In the genomic region with DNA sequence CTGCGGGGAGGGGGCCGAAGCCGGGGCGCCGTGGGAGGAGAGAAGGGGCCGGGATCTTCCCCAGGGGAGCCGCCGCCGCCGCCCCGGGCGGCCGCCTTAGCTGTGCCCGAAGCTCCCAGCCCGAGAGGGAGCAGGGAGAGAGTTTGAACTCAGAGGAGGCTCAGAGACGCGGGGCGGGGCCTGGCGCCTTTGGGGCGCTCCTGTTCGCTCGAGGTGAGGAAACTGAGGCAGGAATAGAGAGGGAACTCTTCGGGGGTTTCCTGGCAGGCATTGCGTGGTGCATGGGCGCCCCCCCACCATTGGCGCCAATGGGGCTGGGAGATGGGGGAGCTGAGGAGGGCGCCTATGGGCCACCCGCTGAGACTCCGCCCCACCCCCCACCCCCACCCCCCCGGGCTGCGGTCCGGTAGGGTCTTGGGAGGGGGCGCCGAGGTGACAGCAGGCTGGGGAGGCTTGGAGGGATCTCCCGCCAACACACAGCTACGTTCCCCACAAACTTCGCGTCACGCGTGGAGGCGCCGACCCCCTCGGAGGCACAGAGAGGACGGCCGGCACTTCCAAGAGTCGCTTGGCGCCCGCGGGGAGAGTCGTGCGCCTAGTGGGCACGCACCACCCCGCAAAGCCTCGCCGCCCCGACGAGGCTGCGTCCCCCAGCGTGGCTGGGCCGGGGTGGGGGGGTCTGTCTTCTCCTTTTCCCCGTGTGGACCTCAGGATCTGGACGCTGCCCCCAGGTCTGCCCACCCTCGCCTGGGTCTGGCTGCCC, we compare ENCODE assay signal across 8 cellular contexts. TPM values are rescaled to one million over a fixed set of nuclear protein-coding genes. Genes with fewer than 3 reads are reported as not detected.
DNase-seq lines count a peak whose midpoint lies in the region; ATAC-seq and TF ChIP-seq lines count a peak whose summit lies in the region.

No MANE protein-coding gene starts in this region.

- intact Hi-C loops in left colon (cut with DNase I, micrococcal nuclease) = no loop called here

- peaks cover 70% of the 10 kb centered on the region for H3K4me1 Mint-ChIP-seq in stimulated activated effector memory CD8-positive, alpha-beta T cell treated with anti-CD3 and anti-CD28 coated beads, Interleukin-12 subunit alpha, Interleukin-12 subunit beta, amount 100 ng/mL, for 72 hours

- H3K36me3 ChIP-seq in SK-N-MC (ENCODE audit: insufficient read depth, low read length) = peaks cover 21% of the 10 kb centered on the region; the same call in 1 of the 2 replicates

- peak overlapping the region; percentile 91 for H3K4me3 ChIP-seq in SK-N-MC
- peak overlapping the region; percentile 77 to 87 for H3K4me3 ChIP-seq in cardiac fibroblast (replicated peaks in 1 of 2; ENCODE audit: low read depth in 2 of 2, low read length in 2 of 2)

- H3K4me3 Mint-ChIP-seq in stimulated activated effector memory CD8-positive, alpha-beta T cell treated with anti-CD3 and anti-CD28 coated beads, Interleukin-12 subunit alpha, Interleukin-12 subunit beta, amount 100 ng/mL, for 72 hours = peak overlapping the region; percentile 95

- peak; percentile 3 for DNase-seq in DMS153 treated with DMSO at 0.1 percent for 48 hours (lab: John Stamatoyannopoulos, UW; ENCODE audit: unreplicated experiment)
- no peak for DNase-seq in DMS153 (lab: John Stamatoyannopoulos, UW)
- DNase-seq in SK-N-MC (ENCODE audit: low read depth, low spot score) = no peak
- peak; percentile 27 to 37 for DNase-seq in cardiac fibroblast (ENCODE audit: low read depth in 2 of 2)
- DNase-seq in left colon = peak; percentile 53 to 69
- peak in 1 of 2 donors; percentile 77 for DNase-seq in stimulated activated effector memory CD8-positive, alpha-beta T cell treated with anti-CD3 and anti-CD28 coated beads, Interleukin-12 subunit alpha, Interleukin-12 subunit beta, amount 100 ng/mL, for 72 hours (ENCODE audit: low spot score in 2 of 2)
- DNase-seq in NCI-H774 (lab: John Stamatoyannopoulos, UW) = no peak

- peak; percentile 4 for ATAC-seq in left colon
- ATAC-seq in stimulated activated effector memory CD8-positive, alpha-beta T cell treated with anti-CD3 and anti-CD28 coated beads, Interleukin-12 subunit alpha, Interleukin-12 subunit beta, amount 100 ng/mL, for 72 hours = no peak
- ATAC-seq in HG02870 (IDR thresholded peaks at IDR 0.05; ENCODE audit: unreplicated experiment) = no peak

- peak overlapping the region; percentile 93 for H3K27ac ChIP-seq in SK-N-MC

- peaks cover 83% of the 10 kb centered on the region for H3K36me3 Mint-ChIP-seq in stimulated activated effector memory CD8-positive, alpha-beta T cell treated with anti-CD3 and anti-CD28 coated beads, Interleukin-12 subunit alpha, Interleukin-12 subunit beta, amount 100 ng/mL, for 72 hours

- no peaks in the 10 kb centered on the region for H3K9me3 Mint-ChIP-seq in stimulated activated effector memory CD8-positive, alpha-beta T cell treated with anti-CD3 and anti-CD28 coated beads, Interleukin-12 subunit alpha, Interleukin-12 subunit beta, amount 100 ng/mL, for 72 hours

- no peaks in the 10 kb centered on the region for H3K9me3 ChIP-seq in SK-N-MC (ENCODE audit: low read depth, low read length)

- TF ChIP-seq CTCF in cardiac fibroblast (IDR thresholded peaks at IDR 0.05; ENCODE audit: low read depth, low read length) = no peak

- peak overlapping the region; percentile 96 for H3K27ac Mint-ChIP-seq in stimulated activated effector memory CD8-positive, alpha-beta T cell treated with anti-CD3 and anti-CD28 coated beads, Interleukin-12 subunit alpha, Interleukin-12 subunit beta, amount 100 ng/mL, for 72 hours

- peak overlapping the region; percentile 93 for H3K9ac ChIP-seq in SK-N-MC (ENCODE audit: insufficient read length)

RNA-seq across cellular contexts. Expression of gene CTDSP1, which starts 0.7 kb away (rescaled TPM):
- total RNA-seq in left colon = 100 to 1,000 TPM; 153 to 176 TPM

RNA-seq across cellular contexts. Expression of gene SLC11A1, which starts 18.3 kb away (rescaled TPM):
- 1 to 10 TPM; 1.7 to 2.0 TPM for total RNA-seq in left colon

RNA-seq across cellular contexts. Expression of gene VIL1, which starts 18.6 kb away (rescaled TPM):
- total RNA-seq in left colon = 100 to 1,000 TPM; 441 to 488 TPM

RNA-seq across cellular contexts. Expression of gene CATIP, which starts 43.7 kb away (rescaled TPM):
- not detected for total RNA-seq in left colon

Comparison
In these comparisons a context has a peak if more than half of its experiments do, and no peak if none do; other contexts are left out.
1. DNase-seq: peak in DMS153 treated with DMSO at 0.1 percent for 48 hours (single experiment), cardiac fibroblast (2 of 2) and left colon (2 of 2); none in DMS153 (single experiment), SK-N-MC (single experiment) and NCI-H774 (single experiment).